ENCODE assay signal across 23 cellular contexts in the genomic region with DNA sequence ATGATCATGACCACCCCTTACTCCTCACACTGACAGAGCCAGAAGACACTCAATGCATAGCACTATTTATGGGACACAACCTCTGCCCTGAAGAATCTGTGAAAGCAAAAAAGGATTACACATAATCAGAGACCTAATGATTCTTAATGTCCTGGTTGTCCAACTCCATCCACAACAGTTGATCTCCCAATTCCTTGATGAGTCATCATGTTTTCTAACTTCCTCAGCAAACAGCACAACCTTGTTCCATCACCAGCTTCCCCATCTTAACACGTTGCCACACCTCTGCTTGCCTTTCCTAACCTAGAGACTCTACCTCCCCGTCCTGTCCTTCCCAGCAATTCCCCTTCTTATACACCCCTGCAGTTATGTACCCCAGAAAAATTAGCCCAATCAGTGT. TPM values are rescaled to one million over a fixed set of nuclear protein-coding genes. Genes with fewer than 3 reads are reported as not detected.
DNase-seq lines count a peak whose midpoint lies in the region; ATAC-seq, FAIRE-seq and TF ChIP-seq lines count a peak whose summit lies in the region.
"Had no signal": no experiment of that assay in that cellular context is flagged by ENCODE, and none has a peak within 500 bp of the region (broad histone marks: within the 10 kb centered on the region; RNA-seq: fewer than 3 reads in every experiment).

No MANE protein-coding gene starts in this region.

- no peak overlapping the region for H2BK120ac ChIP-seq in IMR-90 (ENCODE audit: low read depth, low read length)

- H4K91ac ChIP-seq in IMR-90 (ENCODE audit: insufficient read depth, low read depth, low read length): no peak overlapping the region

- H2BK20ac ChIP-seq in IMR-90 (ENCODE audit: low read depth, low read length): no peak overlapping the region

- H3K4me1 Mint-ChIP-seq in activated naive CD4-positive, alpha-beta T cell treated with anti-CD3 and anti-CD28 coated beads, Interleukin-2, amount 50 U/mL, for 24 hours: peaks cover 18% of the 10 kb centered on the region
- H3K4me1 Mint-ChIP-seq in mesothelial cell of epicardium: no peaks in the 10 kb centered on the region

- H3K4ac ChIP-seq in IMR-90 (ENCODE audit: low read depth, low read length): no peak overlapping the region

- ATAC-seq in IMR-90 (ENCODE audit: low read depth) (no peak), K562 (no peak), HG02588 (IDR thresholded peaks at IDR 0.05; ENCODE audit: unreplicated experiment) (no peak)

- WGBS in IMR-90 (ENCODE audit: extremely low coverage in 2 of 2, insufficient read length in 1 of 2), 2 experiments: 67% methylated on average over 1 of the region's 2 CpGs; no CpG with 5 or more reads in 1 of the 2 experiments
- 0% methylated on average over 2 of the region's 2 CpGs for WGBS in K562 (ENCODE audit: insufficient coverage, low coverage, missing lambda C conversion rate)

- BruUV-seq in IMR-90 (replicated peaks; lab: Mats Ljungman, UMichigan) (no TSS peak), K562 (replicated peaks; lab: Mats Ljungman, UMichigan) (no TSS peak)

- intact Hi-C loops in IMR-90 (cut with micrococcal nuclease) (no loop called here), K562 (cut with micrococcal nuclease) (no loop called here)

- DNase-seq in activated naive CD4-positive, alpha-beta T cell treated with anti-CD3 and anti-CD28 coated beads, Interleukin-2, amount 50 U/mL, for 16 hours: no peak
- DNase-seq in IMR-90 (no peak), K562 (ENCODE audit: extremely low read depth in 1 of 4, low spot score in 3 of 4) (no peak), fibroblast of mammary gland (ENCODE audit: low read depth) (peak; percentile 4), NCI-H2107 treated with DMSO at 0.1 percent for 48 hours (lab: John Stamatoyannopoulos, UW; ENCODE audit: unreplicated experiment) (no peak), mesothelial cell of epicardium (ENCODE audit: low spot score in 2 of 2, unreplicated experiment in 2 of 2) (no peak)
- DNase-seq: ACHN; BE2C; C1 segment of cervical spinal cord; CD4-positive, CD25-positive, alpha-beta regulatory T cell; CD8-positive, alpha-beta memory T cell; COR-L47; DMS 273 treated with DMSO at 0.1 percent for 48 hours; DMS53; HCEC 1CT had no signal

- TF ChIP-seq RAD21 in IMR-90 (IDR thresholded peaks at IDR 0.05; ENCODE audit: low read length) (no peak), K562 (CRISPR knock-in tag; conservative IDR thresholded peaks at IDR 0.05 in 1 of 2, IDR thresholded peaks at IDR 0.05 in 1 of 2) (no peak)

- H3K36me3 ChIP-seq in IMR-90 (ENCODE audit: control insufficient read depth, insufficient read depth, low read length) (no peaks in the 10 kb centered on the region), K562 (ENCODE audit: control insufficient read depth, insufficient read depth, low read length) (no peaks in the 10 kb centered on the region)
- H3K36me3 ChIP-seq: BE2C had no signal

- H3K4me3 Mint-ChIP-seq in activated naive CD4-positive, alpha-beta T cell treated with anti-CD3 and anti-CD28 coated beads, Interleukin-2, amount 50 U/mL, for 24 hours: no peak overlapping the region
- no peak overlapping the region for H3K4me3 Mint-ChIP-seq in mesothelial cell of epicardium
- H3K4me3 Mint-ChIP-seq: CD4-positive, CD25-positive, alpha-beta regulatory T cell; CD8-positive, alpha-beta memory T cell; IgD-negative memory B cell had no signal

- no peaks in the 10 kb centered on the region for H3K36me3 Mint-ChIP-seq in activated naive CD4-positive, alpha-beta T cell treated with anti-CD3 and anti-CD28 coated beads, Interleukin-2, amount 50 U/mL, for 24 hours
- H3K36me3 Mint-ChIP-seq in mesothelial cell of epicardium: no peaks in the 10 kb centered on the region
- H3K36me3 Mint-ChIP-seq: CD4-positive, CD25-positive, alpha-beta regulatory T cell; IgD-negative memory B cell had no signal

- H3K56ac ChIP-seq in IMR-90 (ENCODE audit: extremely low read depth, insufficient read depth, low read length): no peak overlapping the region

- no peak overlapping the region for H2AK5ac ChIP-seq in IMR-90 (ENCODE audit: low read depth, low read length)

- H4K20me1 ChIP-seq in IMR-90 (ENCODE audit: insufficient read depth, low read length) (no peaks in the 10 kb centered on the region), K562 (replicated peaks; ENCODE audit: control insufficient read depth, insufficient read depth, low read length) (no peaks in the 10 kb centered on the region)

- TF ChIP-seq EP300 in K562 (IDR thresholded peaks at IDR 0.05; ENCODE audit: low read length): no peak

- POLR2A ChIA-PET in IMR-90 (lab: Charles Lee; ENCODE audit: unreplicated experiment) (no interaction called here), K562 (lab: Yijun Ruan, JAX) (no interaction called here)

- no peak overlapping the region for H4K5ac ChIP-seq in IMR-90 (ENCODE audit: low read depth, low read length)

- H3K79me2 ChIP-seq in K562 (ENCODE audit: control insufficient read depth, insufficient read depth, low read length): no peaks in the 10 kb centered on the region

- peak overlapping the region; percentile 6 for H3K27ac Mint-ChIP-seq in activated naive CD4-positive, alpha-beta T cell treated with anti-CD3 and anti-CD28 coated beads, Interleukin-2, amount 50 U/mL, for 24 hours
- H3K27ac Mint-ChIP-seq in mesothelial cell of epicardium: no peak overlapping the region
- H3K27ac Mint-ChIP-seq: CD4-positive, CD25-positive, alpha-beta regulatory T cell; CD8-positive, alpha-beta memory T cell; IgD-negative memory B cell had no signal

- H3K27ac ChIP-seq in IMR-90 (ENCODE audit: insufficient read depth, low read length) (no peak overlapping the region), K562 (ENCODE audit: extremely low read depth, low read depth, low read length) (no peak overlapping the region)
- H3K27ac ChIP-seq: HL-60 had no signal

- H3K9me1 ChIP-seq in IMR-90 (ENCODE audit: insufficient read depth, low read length) (no peaks in the 10 kb centered on the region; the same call in 1 of the 2 replicates), K562 (ENCODE audit: control insufficient read depth, insufficient read depth, low read length) (no peaks in the 10 kb centered on the region)

- H3K27me3 Mint-ChIP-seq in activated naive CD4-positive, alpha-beta T cell treated with anti-CD3 and anti-CD28 coated beads, Interleukin-2, amount 50 U/mL, for 24 hours: no peaks in the 10 kb centered on the region
- peaks cover 38% of the 10 kb centered on the region for H3K27me3 Mint-ChIP-seq in mesothelial cell of epicardium (ENCODE audit: low read depth)
- H3K27me3 Mint-ChIP-seq: CD4-positive, CD25-positive, alpha-beta regulatory T cell had no signal

- no peaks in the 10 kb centered on the region for H3K79me1 ChIP-seq in IMR-90 (ENCODE audit: low read depth in 1 of 2, low read length in 2 of 2)

- H3K4me2 ChIP-seq in IMR-90 (ENCODE audit: low read depth, low read length) (no peak overlapping the region), K562 (ENCODE audit: insufficient read depth, low read length) (no peak overlapping the region)

- H3K14ac ChIP-seq in IMR-90 (replicated peaks; ENCODE audit: low read depth, low read length): no peak overlapping the region

- H3K23ac ChIP-seq in IMR-90 (ENCODE audit: low read depth, low read length): no peak overlapping the region

- H2AFZ ChIP-seq in IMR-90 (replicated peaks; ENCODE audit: low read length, poor library complexity) (no peak overlapping the region), K562 (ENCODE audit: low read depth, low read length) (no peak overlapping the region)

- H3K27me3 ChIP-seq in IMR-90 (ENCODE audit: control insufficient read depth, insufficient read depth, low read length) (no peaks in the 10 kb centered on the region), K562 (ENCODE audit: control insufficient read depth in 2 of 2, insufficient read depth in 2 of 2, low read length in 2 of 2) (no peaks in the 10 kb centered on the region)
- H3K27me3 ChIP-seq: BE2C had no signal

- H3K9me3 ChIP-seq in IMR-90 (ENCODE audit: control insufficient read depth, insufficient read depth, low read length) (no peaks in the 10 kb centered on the region; the same call in 1 of the 2 replicates), K562 (replicated peaks; ENCODE audit: control insufficient read depth, insufficient read depth, low read depth, low read length) (no peaks in the 10 kb centered on the region)
- H3K9me3 ChIP-seq: BE2C had no signal

- H3K4me1 ChIP-seq in IMR-90 (ENCODE audit: control insufficient read depth, insufficient read depth, low read length) (no peaks in the 10 kb centered on the region), K562 (replicated peaks in 1 of 2; ENCODE audit: control insufficient read depth in 2 of 2, insufficient read depth in 2 of 2, low read length in 2 of 2) (no peaks in the 10 kb centered on the region)
- H3K4me1 ChIP-seq: BE2C had no signal

- no peak overlapping the region for H2BK15ac ChIP-seq in IMR-90 (ENCODE audit: low read depth, low read length)

- CTCF ChIA-PET in IMR-90 (lab: Yijun Ruan, JAX): no interaction called here
- CTCF ChIA-PET in K562 (lab: Yijun Ruan, JAX; ENCODE audit: low intra/inter-chr PET ratio): no interaction called here

- in situ Hi-C loops in IMR-90 (cut with MboI; ENCODE audit: low sequenced_read_pairs) (no loop called here), K562 (cut with MboI) (no loop called here)

- TF ChIP-seq CTCF in IMR-90 (conservative IDR thresholded peaks at IDR 0.05; ENCODE audit: low read depth, low read length): no peak
- no peak for TF ChIP-seq CTCF in K562 (IDR thresholded peaks at IDR 0.05 in 2 of 3, conservative IDR thresholded peaks at IDR 0.05 in 1 of 3; ENCODE audit: insufficient read depth in 2 of 3, low read depth in 1 of 3, low read length in 3 of 3)
- TF ChIP-seq CTCF in fibroblast of mammary gland (conservative IDR thresholded peaks at IDR 0.05; ENCODE audit: control insufficient read depth, insufficient read depth, low read depth, low read length): no peak
- TF ChIP-seq CTCF in mesothelial cell of epicardium (IDR thresholded peaks at IDR 0.05; ENCODE audit: unreplicated experiment): no peak

- no peak for FAIRE-seq in K562 (lab: Jason Lieb, UNC)
- FAIRE-seq: G401.6, GM12891, GM19239, H54 had no signal

- TF ChIP-seq POLR2A in IMR-90 (IDR thresholded peaks at IDR 0.05; ENCODE audit: low read depth, low read length): no peak
- no peak for TF ChIP-seq POLR2A in K562 (conservative IDR thresholded peaks at IDR 0.05)

- no peaks in the 10 kb centered on the region for H3K9me3 Mint-ChIP-seq in activated naive CD4-positive, alpha-beta T cell treated with anti-CD3 and anti-CD28 coated beads, Interleukin-2, amount 50 U/mL, for 24 hours
- peaks cover 5% of the 10 kb centered on the region for H3K9me3 Mint-ChIP-seq in mesothelial cell of epicardium
- H3K9me3 Mint-ChIP-seq: CD8-positive, alpha-beta memory T cell had no signal

- H4K8ac ChIP-seq in IMR-90 (ENCODE audit: low read depth in 2 of 2, low read length in 2 of 2): no peak overlapping the region

- H3K18ac ChIP-seq in IMR-90 (ENCODE audit: low read depth, low read length): no peak overlapping the region

- H3K4me3 ChIP-seq in IMR-90 (ENCODE audit: insufficient read depth, low read depth, low read length) (no peak overlapping the region), K562 (no peak overlapping the region), fibroblast of mammary gland (ENCODE audit: control insufficient read depth, low read depth, low read length) (no peak overlapping the region)

- no peak overlapping the region for H2BK5ac ChIP-seq in IMR-90 (ENCODE audit: low read depth, low read length, poor library complexity, severe bottlenecking)

- dilution Hi-C loops in IMR-90 (cut with HindIII; ENCODE audit: low sequenced_read_pairs, unreplicated experiment): no loop called here

- no peak overlapping the region for H3K9ac ChIP-seq in IMR-90 (ENCODE audit: low read depth, low read length)
- H3K9ac ChIP-seq in K562 (ENCODE audit: insufficient read depth in 1 of 2, low read depth in 2 of 2, low read length in 2 of 2): no peak overlapping the region

- H2AK9ac ChIP-seq in IMR-90 (replicated peaks; ENCODE audit: low read depth, low read length, poor library complexity): no peak overlapping the region

RNA-seq across cellular contexts. Expression of a gene that starts 13.2 kb away (rescaled TPM):
- 2.3 and 3.1 TPM in 2 replicates for total RNA-seq in IMR-90 (2012; rRNA removed)
- 12.0 and 12.9 TPM in 2 replicates for polyA plus RNA-seq in IMR-90 (2012; rRNA removed)
- 6.7 and 8.3 TPM in 2 replicates for polyA plus RNA-seq in IMR-90 (2012; cell fraction: cytosol; rRNA removed)
- polyA plus RNA-seq in IMR-90 (2012; cell fraction: nucleus; rRNA removed; ENCODE audit: low replicate concordance): 5.3 and 6.4 TPM in 2 replicates
- total RNA-seq in K562 (2011; cell fraction: chromatin; rRNA removed; ENCODE audit: low replicate concordance): not detected in 2 replicates
- total RNA-seq in K562 (2011; cell fraction: nucleolus; rRNA removed): not detected in 2 replicates
- not detected in 2 replicates for total RNA-seq in K562 (2011; cell fraction: nucleoplasm; rRNA removed)
- not detected in 2 replicates for total RNA-seq in K562 (2014; rRNA removed)
- total RNA-seq in K562 (2014; rRNA removed; fragmentation: Illumina TruSeq; extraction: Trizol): not detected in 2 replicates
- total RNA-seq in K562 (2015; rRNA removed; fragmentation: Illumina TruSeq; extraction: Trizol): not detected in 2 replicates
- not detected in 2 replicates for total RNA-seq in K562 (2021)
- not detected in 2 replicates for polyA plus RNA-seq in K562 (2011; rRNA removed)
- polyA plus RNA-seq in K562 (2011; cell fraction: cytosol; rRNA removed): not detected in 2 replicates
- not detected in 2 replicates for polyA plus RNA-seq in K562 (2011; cell fraction: nucleus; rRNA removed)
- polyA plus RNA-seq in K562 (2012): 0.03 TPM in 1 of 2 replicates, not detected in the other
- not detected in 2 replicates for polyA plus RNA-seq in K562 (2014; fragmentation: Illumina TruSeq; extraction: Trizol)
- polyA plus RNA-seq in K562 (2014; fragmentation: Nextera tagmentation; extraction: Ambion mirVana): not detected
- polyA plus RNA-seq in K562 (2014; rRNA removed): 0.05 TPM in 1 of 2 replicates, not detected in the other
- polyA minus RNA-seq in K562 (2011; rRNA and poly(A)+ RNA removed): not detected in 2 replicates
- polyA minus RNA-seq in K562 (2011; cell fraction: cytosol; rRNA and poly(A)+ RNA removed): not detected in 2 replicates
- not detected in 2 replicates for polyA minus RNA-seq in K562 (2011; cell fraction: nucleus; rRNA and poly(A)+ RNA removed)
- total RNA-seq in mesothelial cell of epicardium: 0.05 to 0.09 TPM (median 0.09 TPM) in 3 replicates
- total RNA-seq: CD4-positive, CD25-positive, alpha-beta regulatory T cell; CD8-positive, alpha-beta memory T cell had no signal
- polyA plus RNA-seq: CD4-positive, CD25-positive, alpha-beta regulatory T cell; CD8-positive, alpha-beta memory T cell; IgD-negative memory B cell had no signal

RNA-seq across cellular contexts. Expression of a gene that starts 26.8 kb away (rescaled TPM):
- total RNA-seq in IMR-90 (2012; rRNA removed) (10.8 and 13.6 TPM in 2 replicates), K562 (2014; rRNA removed) (12.4 and 15.6 TPM in 2 replicates), K562 (2014; rRNA removed; fragmentation: Illumina TruSeq; extraction: Trizol) (11.5 and 12.4 TPM in 2 replicates), K562 (2015; rRNA removed; fragmentation: Illumina TruSeq; extraction: Trizol) (10.2 and 10.6 TPM in 2 replicates), K562 (2021) (21.8 and 22.6 TPM in 2 replicates), mesothelial cell of epicardium (30.3 to 33.0 TPM (median 31.4 TPM) in 3 replicates)
- polyA plus RNA-seq in IMR-90 (2012; rRNA removed) (21.0 and 21.4 TPM in 2 replicates), K562 (2011; rRNA removed) (27.9 and 29.7 TPM in 2 replicates), K562 (2014; fragmentation: Illumina TruSeq; extraction: Trizol) (18.5 and 20.6 TPM in 2 replicates), K562 (2014; fragmentation: Nextera tagmentation; extraction: Ambion mirVana) (10 to 100 TPM in 1 of 2 experiments, 1 to 10 TPM in 1; 8.2 to 12.3 TPM), K562 (2014; rRNA removed) (11.9 and 16.3 TPM in 2 replicates)
- 14.4 and 15.5 TPM in 2 replicates for polyA plus RNA-seq in IMR-90 (2012; cell fraction: cytosol; rRNA removed)
- 11.3 and 15.5 TPM in 2 replicates for polyA plus RNA-seq in IMR-90 (2012; cell fraction: nucleus; rRNA removed; ENCODE audit: low replicate concordance)
- total RNA-seq in K562 (2011; cell fraction: chromatin; rRNA removed; ENCODE audit: low replicate concordance): 87.7 and 109 TPM in 2 replicates
- total RNA-seq in K562 (2011; cell fraction: nucleolus; rRNA removed): 50.2 and 58.3 TPM in 2 replicates
- 72.6 and 98.8 TPM in 2 replicates for total RNA-seq in K562 (2011; cell fraction: nucleoplasm; rRNA removed)
- 23.3 and 29.8 TPM in 2 replicates for polyA plus RNA-seq in K562 (2011; cell fraction: cytosol; rRNA removed)
- polyA plus RNA-seq in K562 (2011; cell fraction: nucleus; rRNA removed): 27.1 and 31.3 TPM in 2 replicates
- 14.3 and 20.0 TPM in 2 replicates for polyA plus RNA-seq in K562 (2012)
- 59.5 and 60.9 TPM in 2 replicates for polyA minus RNA-seq in K562 (2011; rRNA and poly(A)+ RNA removed)
- polyA minus RNA-seq in K562 (2011; cell fraction: cytosol; rRNA and poly(A)+ RNA removed): 20.5 and 23.9 TPM in 2 replicates
- 58.3 and 74.0 TPM in 2 replicates for polyA minus RNA-seq in K562 (2011; cell fraction: nucleus; rRNA and poly(A)+ RNA removed)
